In the genomic region with DNA sequence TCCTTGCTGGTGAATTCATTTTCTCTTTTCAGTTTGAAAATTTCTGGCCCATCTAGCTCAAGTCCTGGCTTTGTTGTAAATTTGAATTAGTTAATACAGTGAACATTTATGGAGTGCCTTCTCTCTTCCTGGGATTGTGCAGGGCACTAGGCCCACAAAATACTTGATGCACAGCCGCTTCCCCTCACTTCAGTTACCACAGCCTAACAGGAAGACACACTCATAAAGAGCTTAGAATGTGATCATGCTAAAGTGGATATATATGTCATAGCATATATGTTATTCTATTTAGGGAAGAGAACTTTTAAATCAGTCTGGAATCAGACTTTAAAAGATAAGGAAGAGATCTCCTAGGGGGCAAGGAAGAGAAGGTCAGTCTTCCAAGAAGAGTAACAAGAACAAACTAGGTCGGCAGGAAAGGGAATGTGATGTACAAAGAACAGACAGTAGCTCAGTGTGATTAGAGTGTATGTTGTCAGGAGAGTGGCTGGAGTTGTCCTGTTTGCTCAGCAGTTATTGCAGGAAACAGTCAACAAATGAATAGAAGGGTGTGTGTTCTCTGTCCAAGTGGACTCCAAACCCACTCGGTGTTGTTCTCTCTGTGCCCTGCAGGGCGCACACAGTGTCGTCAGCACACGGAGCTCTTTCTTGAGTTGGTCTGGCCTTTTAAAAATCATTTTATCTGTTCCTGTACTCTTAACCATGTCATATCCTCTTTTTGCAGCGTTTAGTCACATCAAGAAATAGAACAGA, we compare ENCODE assay signal across 1 cellular context.
A peak's percentile ranks its signal among the peaks of the same experiment; 100 is the strongest.
TF ChIP-seq lines count a peak whose summit lies in the region.

No MANE protein-coding gene starts in this region.

TF ChIP-seq in HepG2, 621 proteins besides CTCF, POLR2A, EP300 and RAD21 (continued from another document and continues in another):
- TF ChIP-seq KAT8 (CRISPR knock-in tag; IDR thresholded peaks at IDR 0.05), result peak; percentile 61; the same call in 1 of the 2 replicates
- no peak for TF ChIP-seq ZNF773 (CRISPR knock-in tag; IDR thresholded peaks at IDR 0.05; ENCODE audit: borderline replicate concordance)
- peak; percentile 53 for TF ChIP-seq SMC3 (IDR thresholded peaks at IDR 0.05; ENCODE audit: low read length)
- peak; percentile 75; the same call in 1 of the 2 replicates for TF ChIP-seq MED1 (CRISPR knock-in tag; IDR thresholded peaks at IDR 0.05)
- TF ChIP-seq MEF2D (CRISPR knock-in tag; IDR thresholded peaks at IDR 0.05), result peak; percentile 75; the same call in 1 of the 2 replicates
- TF ChIP-seq CEBPG (CRISPR knock-in tag; IDR thresholded peaks at IDR 0.05), result peak; percentile 81
- TF ChIP-seq RBM39 (IDR thresholded peaks at IDR 0.05; ENCODE audit: low read depth, low read length, poor library complexity, severe bottlenecking), result no peak
- no peak for TF ChIP-seq NONO (IDR thresholded peaks at IDR 0.05)
- TF ChIP-seq NONO (CRISPR knock-in tag; conservative IDR thresholded peaks at IDR 0.05), result 0 out of 2 replicates have a peak, but pooled peaks have one; percentile 57
- TF ChIP-seq ZBTB33 (CRISPR knock-in tag; IDR thresholded peaks at IDR 0.05), result no peak
- TF ChIP-seq, protein P1, sequence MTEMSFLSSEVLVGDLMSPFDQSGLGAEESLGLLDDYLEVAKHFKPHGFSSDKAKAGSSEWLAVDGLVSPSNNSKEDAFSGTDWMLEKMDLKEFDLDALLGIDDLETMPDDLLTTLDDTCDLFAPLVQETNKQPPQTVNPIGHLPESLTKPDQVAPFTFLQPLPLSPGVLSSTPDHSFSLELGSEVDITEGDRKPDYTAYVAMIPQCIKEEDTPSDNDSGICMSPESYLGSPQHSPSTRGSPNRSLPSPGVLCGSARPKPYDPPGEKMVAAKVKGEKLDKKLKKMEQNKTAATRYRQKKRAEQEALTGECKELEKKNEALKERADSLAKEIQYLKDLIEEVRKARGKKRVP (CRISPR knock-in tag; IDR thresholded peaks at IDR 0.05), result peak in 1 of 2 experiments; percentile 68; a peak in 1 of 4 replicates
- no peak for TF ChIP-seq AKAP8 (CRISPR knock-in tag; IDR thresholded peaks at IDR 0.05)
- TF ChIP-seq FOXK1 (CRISPR knock-in tag; IDR thresholded peaks at IDR 0.05; ENCODE audit: borderline replicate concordance, low read depth), result peak; percentile 86; the same call in 1 of the 2 replicates
- TF ChIP-seq TEAD3 (CRISPR knock-in tag; optimal IDR thresholded peaks at IDR 0.05; ENCODE audit: borderline replicate concordance), result peak; percentile 72
- peak; percentile 84; the same call in 1 of the 2 replicates for TF ChIP-seq ZNF205 (CRISPR knock-in tag; IDR thresholded peaks at IDR 0.05)
- no peak for TF ChIP-seq ZSCAN25 (CRISPR knock-in tag; IDR thresholded peaks at IDR 0.05)
- TF ChIP-seq MAFK (conservative IDR thresholded peaks at IDR 0.05 in 1 of 2, IDR thresholded peaks at IDR 0.05 in 1 of 2; ENCODE audit: low read length in 2 of 2), result peak; percentile 81 to 86
- peak; percentile 73 for TF ChIP-seq ISL2 (CRISPR knock-in tag; IDR thresholded peaks at IDR 0.05)
- peak; percentile 87 for TF ChIP-seq SOX5 (CRISPR knock-in tag; IDR thresholded peaks at IDR 0.05; ENCODE audit: borderline replicate concordance)
- TF ChIP-seq NBN (conservative IDR thresholded peaks at IDR 0.05), result no peak
- no peak for TF ChIP-seq THAP7 (CRISPR knock-in tag; IDR thresholded peaks at IDR 0.05)
- TF ChIP-seq ZNF75D (CRISPR knock-in tag; IDR thresholded peaks at IDR 0.05; ENCODE audit: borderline replicate concordance), result no peak
- TF ChIP-seq RCOR2 (CRISPR knock-in tag; IDR thresholded peaks at IDR 0.05), result 0 out of 2 replicates have a peak, but pooled peaks have one; percentile 61
- TF ChIP-seq, protein P2, sequence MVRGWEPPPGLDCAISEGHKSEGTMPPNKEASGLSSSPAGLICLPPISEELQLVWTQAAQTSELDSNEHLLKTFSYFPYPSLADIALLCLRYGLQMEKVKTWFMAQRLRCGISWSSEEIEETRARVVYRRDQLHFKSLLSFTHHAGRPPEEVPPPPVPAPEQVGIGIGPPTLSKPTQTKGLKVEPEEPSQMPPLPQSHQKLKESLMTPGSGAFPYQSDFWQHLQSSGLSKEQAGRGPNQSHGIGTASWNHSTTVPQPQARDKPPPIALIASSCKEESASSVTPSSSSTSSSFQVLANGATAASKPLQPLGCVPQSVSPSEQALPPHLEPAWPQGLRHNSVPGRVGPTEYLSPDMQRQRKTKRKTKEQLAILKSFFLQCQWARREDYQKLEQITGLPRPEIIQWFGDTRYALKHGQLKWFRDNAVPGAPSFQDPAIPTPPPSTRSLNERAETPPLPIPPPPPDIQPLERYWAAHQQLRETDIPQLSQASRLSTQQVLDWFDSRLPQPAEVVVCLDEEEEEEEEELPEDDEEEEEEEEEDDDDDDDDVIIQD (CRISPR knock-in tag; IDR thresholded peaks at IDR 0.05; ENCODE audit: low read depth), result peak; percentile 81; the same call in 1 of the 2 replicates
- TF ChIP-seq, protein P3, sequence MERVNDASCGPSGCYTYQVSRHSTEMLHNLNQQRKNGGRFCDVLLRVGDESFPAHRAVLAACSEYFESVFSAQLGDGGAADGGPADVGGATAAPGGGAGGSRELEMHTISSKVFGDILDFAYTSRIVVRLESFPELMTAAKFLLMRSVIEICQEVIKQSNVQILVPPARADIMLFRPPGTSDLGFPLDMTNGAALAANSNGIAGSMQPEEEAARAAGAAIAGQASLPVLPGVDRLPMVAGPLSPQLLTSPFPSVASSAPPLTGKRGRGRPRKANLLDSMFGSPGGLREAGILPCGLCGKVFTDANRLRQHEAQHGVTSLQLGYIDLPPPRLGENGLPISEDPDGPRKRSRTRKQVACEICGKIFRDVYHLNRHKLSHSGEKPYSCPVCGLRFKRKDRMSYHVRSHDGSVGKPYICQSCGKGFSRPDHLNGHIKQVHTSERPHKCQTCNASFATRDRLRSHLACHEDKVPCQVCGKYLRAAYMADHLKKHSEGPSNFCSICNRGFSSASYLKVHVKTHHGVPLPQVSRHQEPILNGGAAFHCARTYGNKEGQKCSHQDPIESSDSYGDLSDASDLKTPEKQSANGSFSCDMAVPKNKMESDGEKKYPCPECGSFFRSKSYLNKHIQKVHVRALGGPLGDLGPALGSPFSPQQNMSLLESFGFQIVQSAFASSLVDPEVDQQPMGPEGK (CRISPR knock-in tag; IDR thresholded peaks at IDR 0.05), result 0 out of 2 replicates have a peak, but pooled peaks have one; percentile 9
- peak; percentile 48; the same call in 1 of the 3 replicates for TF ChIP-seq MXI1 (IDR thresholded peaks at IDR 0.05; ENCODE audit: borderline replicate concordance, low read depth, low read length)
- TF ChIP-seq GFI1 (CRISPR knock-in tag; IDR thresholded peaks at IDR 0.05; ENCODE audit: borderline replicate concordance), result 0 out of 2 replicates have a peak, but pooled peaks have one; percentile 66
- peak; percentile 27; the same call in 1 of the 2 replicates for TF ChIP-seq NR2F6 (IDR thresholded peaks at IDR 0.05)
- peak; percentile 48; the same call in 1 of the 2 replicates for TF ChIP-seq NR2F6 (CRISPR knock-in tag; IDR thresholded peaks at IDR 0.05)
- 0 out of 2 replicates have a peak, but pooled peaks have one; percentile 64 for TF ChIP-seq ZNF710 (CRISPR knock-in tag; IDR thresholded peaks at IDR 0.05; ENCODE audit: borderline replicate concordance)
- TF ChIP-seq ARID3A (IDR thresholded peaks at IDR 0.05; ENCODE audit: low read depth, low read length), result peak; percentile 47; the same call in 1 of the 2 replicates
- 0 out of 2 replicates have a peak, but pooled peaks have one; percentile 47 for TF ChIP-seq ZNF784 (CRISPR knock-in tag; IDR thresholded peaks at IDR 0.05; ENCODE audit: borderline replicate concordance)
- TF ChIP-seq, protein P4, sequence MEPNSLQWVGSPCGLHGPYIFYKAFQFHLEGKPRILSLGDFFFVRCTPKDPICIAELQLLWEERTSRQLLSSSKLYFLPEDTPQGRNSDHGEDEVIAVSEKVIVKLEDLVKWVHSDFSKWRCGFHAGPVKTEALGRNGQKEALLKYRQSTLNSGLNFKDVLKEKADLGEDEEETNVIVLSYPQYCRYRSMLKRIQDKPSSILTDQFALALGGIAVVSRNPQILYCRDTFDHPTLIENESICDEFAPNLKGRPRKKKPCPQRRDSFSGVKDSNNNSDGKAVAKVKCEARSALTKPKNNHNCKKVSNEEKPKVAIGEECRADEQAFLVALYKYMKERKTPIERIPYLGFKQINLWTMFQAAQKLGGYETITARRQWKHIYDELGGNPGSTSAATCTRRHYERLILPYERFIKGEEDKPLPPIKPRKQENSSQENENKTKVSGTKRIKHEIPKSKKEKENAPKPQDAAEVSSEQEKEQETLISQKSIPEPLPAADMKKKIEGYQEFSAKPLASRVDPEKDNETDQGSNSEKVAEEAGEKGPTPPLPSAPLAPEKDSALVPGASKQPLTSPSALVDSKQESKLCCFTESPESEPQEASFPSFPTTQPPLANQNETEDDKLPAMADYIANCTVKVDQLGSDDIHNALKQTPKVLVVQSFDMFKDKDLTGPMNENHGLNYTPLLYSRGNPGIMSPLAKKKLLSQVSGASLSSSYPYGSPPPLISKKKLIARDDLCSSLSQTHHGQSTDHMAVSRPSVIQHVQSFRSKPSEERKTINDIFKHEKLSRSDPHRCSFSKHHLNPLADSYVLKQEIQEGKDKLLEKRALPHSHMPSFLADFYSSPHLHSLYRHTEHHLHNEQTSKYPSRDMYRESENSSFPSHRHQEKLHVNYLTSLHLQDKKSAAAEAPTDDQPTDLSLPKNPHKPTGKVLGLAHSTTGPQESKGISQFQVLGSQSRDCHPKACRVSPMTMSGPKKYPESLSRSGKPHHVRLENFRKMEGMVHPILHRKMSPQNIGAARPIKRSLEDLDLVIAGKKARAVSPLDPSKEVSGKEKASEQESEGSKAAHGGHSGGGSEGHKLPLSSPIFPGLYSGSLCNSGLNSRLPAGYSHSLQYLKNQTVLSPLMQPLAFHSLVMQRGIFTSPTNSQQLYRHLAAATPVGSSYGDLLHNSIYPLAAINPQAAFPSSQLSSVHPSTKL (CRISPR knock-in tag; IDR thresholded peaks at IDR 0.05), result peak; percentile 93
- TF ChIP-seq CREM (IDR thresholded peaks at IDR 0.05), result peak; percentile 69
- no peak for TF ChIP-seq CREM (CRISPR knock-in tag; IDR thresholded peaks at IDR 0.05)
- TF ChIP-seq BCL6 (CRISPR knock-in tag; IDR thresholded peaks at IDR 0.05), result peak; percentile 79
- TF ChIP-seq ZNF652 (CRISPR knock-in tag; IDR thresholded peaks at IDR 0.05; ENCODE audit: borderline replicate concordance, low read depth), result peak; percentile 51; the same call in 1 of the 2 replicates
- TF ChIP-seq MEIS2 (CRISPR knock-in tag; IDR thresholded peaks at IDR 0.05), result peak; percentile 60; the same call in 1 of the 2 replicates
- no peak for TF ChIP-seq TOE1 (CRISPR knock-in tag; IDR thresholded peaks at IDR 0.05)
- peak; percentile 70 for TF ChIP-seq XRCC5 (optimal IDR thresholded peaks at IDR 0.05; ENCODE audit: low read length)
- peak; percentile 58 for TF ChIP-seq STAG1 (CRISPR knock-in tag; IDR thresholded peaks at IDR 0.05)
